28 cellular contexts compared by ENCODE assay signal in the genomic region with DNA sequence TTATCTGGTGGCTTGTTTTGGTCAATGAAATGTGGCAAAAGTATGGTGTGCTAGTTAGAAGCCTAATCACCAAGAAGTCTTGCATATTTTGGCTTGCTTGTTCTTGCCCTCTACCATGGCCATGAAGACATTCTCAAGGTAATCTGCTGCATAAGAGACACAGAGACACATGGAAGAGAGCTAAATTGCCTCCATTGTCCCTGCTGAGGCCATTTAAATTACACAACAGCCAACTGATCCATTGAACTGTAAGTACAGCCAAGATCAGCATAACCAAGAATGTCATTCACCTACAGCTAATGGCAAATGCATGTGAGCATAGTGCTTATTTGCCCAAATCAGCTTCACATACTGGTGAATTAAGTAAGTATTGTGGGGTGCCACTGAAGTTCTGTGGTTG.
"Had no signal": no experiment of that assay in that cellular context is flagged by ENCODE, and none has a peak within 500 bp of the region (broad histone marks: within the 10 kb centered on the region; RNA-seq: fewer than 3 reads in every experiment).

No MANE protein-coding gene starts in this region.

- H3K27me3 ChIP-seq: adrenal gland, body of pancreas, esophagus squamous epithelium, sigmoid colon, suprapubic skin, tibial artery, upper lobe of right lung had no signal

- H3K4me3 ChIP-seq: adrenal gland, body of pancreas, esophagus squamous epithelium, mucosa of descending colon, sigmoid colon, suprapubic skin, tibial artery, upper lobe of right lung had no signal

- ATAC-seq: activated T-cell treated with anti-CD3 and anti-CD28 coated beads, Interleukin-2, amount 50 U/mL, for 72 hours; body of pancreas; left cardiac atrium; left ventricle myocardium superior; mucosa of descending colon; natural killer cell treated with Interleukin-12 subunit alpha and Interleukin-12 subunit beta and Interleukin-15 and Interleukin-18, amount 100 ng/mL, for 72 hours; stimulated activated naive B cell treated with anti-CD40 and anti-IgM and Interleukin-4, amounts not matched to agents 10 μg/mL and 1 μg/mL and 100 μg/mL, for 72 hours; upper lobe of right lung had no signal

- H3K9me3 ChIP-seq: adrenal gland, body of pancreas, esophagus squamous epithelium, sigmoid colon, suprapubic skin, tibial artery, upper lobe of right lung had no signal

- H3K4me1 ChIP-seq: adrenal gland, body of pancreas, esophagus squamous epithelium, sigmoid colon, suprapubic skin, tibial artery, upper lobe of right lung had no signal

- DNase-seq: activated CD4-positive, alpha-beta T cell treated with anti-CD3 and anti-CD28 coated beads for 4 hours; activated CD4-positive, alpha-beta T cell treated with anti-CD3 and anti-CD28 coated beads, Interleukin-2, amount 50 U/mL, for 4 hours; activated effector memory CD4-positive, alpha-beta T cell treated with anti-CD3 and anti-CD28 coated beads, Interleukin-2, amount 50 U/mL, for 16 hours; activated naive CD4-positive, alpha-beta T cell treated with anti-CD3 and anti-CD28 coated beads for 36 hours; activated naive CD8-positive, alpha-beta T cell treated with anti-CD3 and anti-CD28 coated beads for 36 hours; activated T-cell treated with anti-CD3 and anti-CD28 coated beads for 4 hours; activated T-cell treated with anti-CD3 and anti-CD28 coated beads, Interleukin-2, amount 50 U/mL, for 72 hours; adrenal gland; aorta; body of pancreas; effector CD8-positive, alpha-beta T cell; esophagus squamous epithelium; foreskin melanocyte; left cardiac atrium; left ventricle myocardium superior; mucosa of descending colon; sigmoid colon; small intestine; stimulated activated CD4-positive, alpha-beta T cell treated with anti-CD3 and anti-CD28 coated beads, Interleukin-1b, Interleukin-23, amount 100 ng/mL, for 48 hours; stimulated activated CD4-positive, alpha-beta T cell treated with anti-CD3 and anti-CD28 coated beads, Interleukin-4, amount 100 ng/mL, for 4 hours; stimulated activated CD8-positive, alpha-beta memory T cell treated with anti-CD3 and anti-CD28 coated beads, Interleukin-4, amount 100 ng/mL, for 48 hours; stimulated activated naive B cell treated with anti-CD40 and anti-IgM and Interleukin-4, amounts not matched to agents 10 μg/mL and 1 μg/mL and 100 μg/mL, for 72 hours; T-helper 1 cell; tibial artery; upper lobe of right lung had no signal

- H3K36me3 ChIP-seq: adrenal gland, esophagus squamous epithelium, sigmoid colon, suprapubic skin, tibial artery, upper lobe of right lung had no signal

- H3K27ac ChIP-seq: adrenal gland, body of pancreas, epithelial cell of prostate, esophagus squamous epithelium, sigmoid colon, suprapubic skin, tibial artery, upper lobe of right lung had no signal
